Comparison of ENCODE assay signal across 1 cellular context in genomic region chr4:142897518-142897917, GRCh38. TPM values are rescaled to one million over a fixed set of nuclear protein-coding genes. Genes with fewer than 3 reads are reported as not detected.
"Had no signal": no experiment of that assay in that cellular context is flagged by ENCODE, and none has a peak within 500 bp of the region (broad histone marks: within the 10 kb centered on the region; RNA-seq: fewer than 3 reads in every experiment).

No MANE protein-coding gene starts in this region.

RNA-seq across cellular contexts. Expression of gene INPP4B, which starts 51.4 kb away (rescaled TPM):
- total RNA-seq: OCI-LY7 had no signal
